ENCODE assay signal across 17 cellular contexts in the genomic region with DNA sequence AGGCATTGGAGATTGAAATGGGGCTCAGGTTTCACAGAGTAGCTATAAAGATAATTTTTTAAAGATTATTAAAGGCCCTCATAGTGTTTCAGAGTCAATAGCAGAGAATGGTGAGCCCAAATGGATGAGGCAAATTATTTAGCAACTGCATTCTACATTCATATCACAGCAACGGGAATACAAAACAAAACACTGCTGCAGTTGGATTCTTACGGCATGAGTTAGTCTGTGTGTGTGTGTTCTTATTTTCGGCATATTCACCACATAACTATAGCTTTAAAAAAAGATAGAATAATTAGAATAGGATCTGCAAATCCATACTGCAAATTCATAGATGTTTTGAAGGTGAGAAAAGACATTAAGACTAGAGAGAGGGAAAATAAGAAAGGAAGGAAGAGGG.
A peak's percentile ranks its signal among the peaks of the same experiment; 100 is the strongest.
DNase-seq lines count a peak whose midpoint lies in the region; ATAC-seq and TF ChIP-seq lines count a peak whose summit lies in the region.
"Had no signal": no experiment of that assay in that cellular context is flagged by ENCODE, and none has a peak within 500 bp of the region (broad histone marks: within the 10 kb centered on the region; RNA-seq: fewer than 3 reads in every experiment).

No MANE protein-coding gene starts in this region.

- ATAC-seq in GM21447 (IDR thresholded peaks at IDR 0.05; ENCODE audit: unreplicated experiment), result no peak

- no peaks in the 10 kb centered on the region for H3K9me3 ChIP-seq in adipocyte (ENCODE audit: control insufficient read depth, low read length)
- no peaks in the 10 kb centered on the region for H3K9me3 ChIP-seq in smooth muscle cell (replicated peaks; ENCODE audit: low read depth)
- H3K9me3 ChIP-seq: esophagus squamous epithelium, neutrophil had no signal

- H3K27me3 ChIP-seq in adipocyte (replicated peaks; ENCODE audit: control insufficient read depth, insufficient read depth, low read length), result no peaks in the 10 kb centered on the region
- no peaks in the 10 kb centered on the region for H3K27me3 ChIP-seq in smooth muscle cell (ENCODE audit: low read depth)
- H3K27me3 ChIP-seq: esophagus squamous epithelium, neutrophil had no signal

- H3K4me2 ChIP-seq in smooth muscle cell, result peak overlapping the region; percentile 33

- peak; percentile 60 for DNase-seq in EL
- DNase-seq in adipocyte (ENCODE audit: low read depth), result peak; percentile 89
- DNase-seq in fibroblast of the conjunctiva (ENCODE audit: low read depth), result peak; percentile 83
- DNase-seq in smooth muscle cell (lab: John Stamatoyannopoulos, UW; ENCODE audit: unreplicated experiment), result no peak
- DNase-seq in SIG-M5 treated with dmso at 0.1 percent for 504 hours (lab: John Stamatoyannopoulos, UW; ENCODE audit: unreplicated experiment), result no peak
- DNase-seq in NCI-H1436 treated with DMSO at 0.1 percent for 48 hours (lab: John Stamatoyannopoulos, UW), result no peak
- DNase-seq: activated CD4-positive, alpha-beta T cell treated with anti-CD3 and anti-CD28 coated beads, Interleukin-2, amount 10 ng/mL, durations not matched to agents 7 days and 5 days; activated naive CD8-positive, alpha-beta T cell treated with anti-CD3 and anti-CD28 coated beads for 36 hours; activated T-cell treated with anti-CD3 and anti-CD28 coated beads, Interleukin-2, amount 50 U/mL, for 24 hours; CD4-positive, alpha-beta T cell; esophagus squamous epithelium; MM.1S; NCI-H2081 treated with DMSO at 0.1 percent for 48 hours; SHP77; T-helper 9 cell had no signal

- no peaks in the 10 kb centered on the region for H4K20me1 ChIP-seq in smooth muscle cell (ENCODE audit: low read depth)

- TF ChIP-seq CTCF in smooth muscle cell (IDR thresholded peaks at IDR 0.05; ENCODE audit: borderline replicate concordance, insufficient read depth, poor library complexity, severe bottlenecking), result no peak

- no peaks in the 10 kb centered on the region for H3K36me3 ChIP-seq in adipocyte (ENCODE audit: control insufficient read depth, insufficient read depth, low read length, severe bottlenecking)
- no peaks in the 10 kb centered on the region for H3K36me3 ChIP-seq in smooth muscle cell (ENCODE audit: low read depth)
- H3K36me3 ChIP-seq: esophagus squamous epithelium, neutrophil had no signal

- H3K4me1 ChIP-seq in adipocyte (ENCODE audit: control insufficient read depth, insufficient read depth, low read length), result peaks cover 31% of the 10 kb centered on the region
- peaks cover 4% of the 10 kb centered on the region for H3K4me1 ChIP-seq in smooth muscle cell (ENCODE audit: low read depth)
- H3K4me1 ChIP-seq: esophagus squamous epithelium had no signal

- H3K27ac ChIP-seq in smooth muscle cell (ENCODE audit: low read depth), result peak overlapping the region; percentile 64
- H3K27ac ChIP-seq: neutrophil had no signal

- whole genome bisulfite sequencing in smooth muscle cell (ENCODE audit: low lambda C conversion rate), result 70% methylated on average over 3 of the region's 3 CpGs

- peak overlapping the region; percentile 29 for H3K4me3 ChIP-seq in adipocyte (ENCODE audit: low read length)
- no peak overlapping the region for H3K4me3 ChIP-seq in smooth muscle cell
- H3K4me3 ChIP-seq: esophagus squamous epithelium had no signal

- H3K79me2 ChIP-seq in smooth muscle cell (ENCODE audit: low read depth), result no peaks in the 10 kb centered on the region

- H3F3A ChIP-seq in smooth muscle cell (ENCODE audit: low read depth), result no peaks in the 10 kb centered on the region

- H3K9ac ChIP-seq in adipocyte (ENCODE audit: low read length), result peak overlapping the region; percentile 74
- peak overlapping the region; percentile 72 for H3K9ac ChIP-seq in smooth muscle cell (ENCODE audit: low read depth)

- no peak overlapping the region for H2AFZ ChIP-seq in smooth muscle cell (ENCODE audit: low read depth)

Comparison
In these comparisons a context has a peak if more than half of its experiments do, and no peak if none do; other contexts are left out.
1. DNase-seq: peak in EL (single experiment), adipocyte (single experiment) and fibroblast of the conjunctiva (single experiment); none in smooth muscle cell (single experiment), SIG-M5 treated with dmso at 0.1 percent for 504 hours (single experiment) and NCI-H1436 treated with DMSO at 0.1 percent for 48 hours (single experiment).